ENCODE assay signal across 1 cellular context in genomic region chrX:6228720-6229119, GRCh38.
TF ChIP-seq lines count a peak whose summit lies in the region.

TSS of gene NLGN4X (minus strand) at chrX:6228867. CDS start at chrX:6151466, 77,401 bp downstream.

TF ChIP-seq in SK-N-SH, 30 proteins besides CTCF, POLR2A, EP300 and RAD21 (continued from another document):
- TF ChIP-seq REST (IDR thresholded peaks at IDR 0.05; ENCODE audit: low read depth, low read length) (no peak), POLR2AphosphoS5 (IDR thresholded peaks at IDR 0.05; ENCODE audit: low read depth, low read length) (no peak), GATA2 (CRISPR knock-in tag; IDR thresholded peaks at IDR 0.05) (no peak), FOXJ3 (CRISPR knock-in tag; IDR thresholded peaks at IDR 0.05) (no peak), ZBTB33 (IDR thresholded peaks at IDR 0.05; ENCODE audit: borderline replicate concordance, low read depth) (no peak)
